In the genomic region with DNA sequence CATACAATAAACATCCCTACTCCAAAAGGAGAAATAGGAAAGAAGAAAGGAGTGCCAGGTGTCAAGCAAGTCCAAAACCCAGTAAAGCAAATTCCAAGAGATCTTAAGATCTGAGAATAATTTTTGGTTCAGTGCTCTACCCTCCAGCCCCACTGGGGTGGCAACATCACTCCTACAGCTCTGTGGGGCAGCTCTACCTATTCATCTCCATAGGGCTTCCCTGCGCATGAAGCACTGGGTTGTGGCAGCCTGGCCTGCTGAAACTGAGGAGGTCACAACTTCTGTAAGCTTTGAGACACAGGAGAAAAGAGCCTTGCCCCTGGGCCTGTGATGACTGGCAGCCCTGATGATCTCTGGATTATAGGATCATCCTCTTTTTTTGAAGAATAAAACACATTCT, we compare ENCODE assay signal across 31 cellular contexts.
"Had no signal": no experiment of that assay in that cellular context is flagged by ENCODE, and none has a peak within 500 bp of the region (broad histone marks: within the 10 kb centered on the region; RNA-seq: fewer than 3 reads in every experiment).

No MANE protein-coding gene starts in this region.

- ATAC-seq: naive thymus-derived CD8-positive, alpha-beta T cell; natural killer cell treated with Interleukin-12 subunit alpha and Interleukin-12 subunit beta and Interleukin-15 and Interleukin-18, amount 100 ng/mL, for 72 hours; psoas muscle; right cardiac atrium; right lobe of liver; stimulated activated memory B cell treated with anti-CD40 and anti-IgM and Interleukin-4, amounts not matched to agents 10 μg/mL and 1 μg/mL and 100 μg/mL, for 72 hours; stimulated activated naive CD8-positive, alpha-beta T cell treated with anti-CD3 and anti-CD28 coated beads, Interleukin-15, amount 100 ng/mL, for 72 hours; stimulated activated naive CD8-positive, alpha-beta T cell treated with anti-CD3 and anti-CD28 coated beads, Interleukin-15, Interleukin-2, amounts not matched to agents 100 U/mL and 50 U/mL, for 24 hours; upper lobe of right lung had no signal

- H3K36me3 ChIP-seq: ovary, right lobe of liver, spleen, suprapubic skin, tibial artery, transverse colon, upper lobe of right lung, uterus had no signal

- H3K27ac ChIP-seq: ovary, parathyroid adenoma, psoas muscle, right lobe of liver, skin epidermis, spleen, suprapubic skin, testis, tibial artery, transverse colon, upper lobe of right lung, uterus had no signal

- H3K27me3 Mint-ChIP-seq: naive thymus-derived CD8-positive, alpha-beta T cell; natural killer cell treated with Interleukin-12 subunit alpha and Interleukin-12 subunit beta and Interleukin-15 and Interleukin-18, amount 100 ng/mL, for 72 hours; stimulated activated memory B cell treated with anti-CD40 and anti-IgM and Interleukin-4, amounts not matched to agents 10 μg/mL and 1 μg/mL and 100 μg/mL, for 72 hours; stimulated activated naive CD8-positive, alpha-beta T cell treated with anti-CD3 and anti-CD28 coated beads, Interleukin-15, amount 100 ng/mL, for 72 hours had no signal

- H3K36me3 Mint-ChIP-seq: naive thymus-derived CD8-positive, alpha-beta T cell; natural killer cell treated with Interleukin-12 subunit alpha and Interleukin-12 subunit beta and Interleukin-15 and Interleukin-18, amount 100 ng/mL, for 72 hours; stimulated activated memory B cell treated with anti-CD40 and anti-IgM and Interleukin-4, amounts not matched to agents 10 μg/mL and 1 μg/mL and 100 μg/mL, for 72 hours; type B pancreatic cell had no signal

- H3K27me3 ChIP-seq: ovary, right lobe of liver, spleen, suprapubic skin, testis, tibial artery, transverse colon, upper lobe of right lung, uterus had no signal

- H3K9ac ChIP-seq: parathyroid adenoma had no signal

- H3K9me3 ChIP-seq: ovary, right lobe of liver, suprapubic skin, testis, tibial artery, transverse colon, upper lobe of right lung, uterus had no signal

- H3K4me1 ChIP-seq: parathyroid adenoma, psoas muscle, right lobe of liver, spleen, suprapubic skin, testis, tibial artery, transverse colon, upper lobe of right lung, uterus had no signal

- H3K4me1 Mint-ChIP-seq: nephron progenitor cell; neural crest cell; stimulated activated memory B cell treated with anti-CD40 and anti-IgM and Interleukin-4, amounts not matched to agents 10 μg/mL and 1 μg/mL and 100 μg/mL, for 72 hours; stimulated activated naive CD8-positive, alpha-beta T cell treated with anti-CD3 and anti-CD28 coated beads, Interleukin-15, amount 100 ng/mL, for 72 hours had no signal

- DNase-seq: naive thymus-derived CD8-positive, alpha-beta T cell; nephron progenitor cell; occipital lobe; ovary; psoas muscle; right cardiac atrium; right lobe of liver; spleen; stimulated activated CD4-positive, alpha-beta T cell treated with anti-CD3 and anti-CD28 coated beads, Interleukin-12 subunit alpha, Interleukin-12 subunit beta, amount 100 ng/mL, for 4 hours; stimulated activated CD4-positive, alpha-beta T cell treated with anti-CD3 and anti-CD28 coated beads, Interleukin-1b, Interleukin-23, amount 100 ng/mL, for 48 hours; stimulated activated CD4-positive, alpha-beta T cell treated with anti-CD3 and anti-CD28 coated beads, Interleukin-4, amount 100 ng/mL, for 1 hour; stimulated activated CD4-positive, alpha-beta T cell treated with anti-CD3 and anti-CD28 coated beads, Interleukin-4, amount 100 ng/mL, for 4 hours; stimulated activated CD8-positive, alpha-beta memory T cell treated with anti-CD3 and anti-CD28 coated beads, Interleukin-4, amount 100 ng/mL, for 48 hours; stimulated activated naive CD4-positive, alpha-beta T cell; stimulated activated naive CD8-positive, alpha-beta T cell treated with anti-CD3 and anti-CD28 coated beads, Interleukin-15, amount 100 ng/mL, for 72 hours; stimulated activated naive CD8-positive, alpha-beta T cell treated with anti-CD3 and anti-CD28 coated beads, Interleukin-15, Interleukin-2, amounts not matched to agents 100 U/mL and 50 U/mL, for 24 hours; substantia nigra; testis; tibial artery; transverse colon; upper lobe of right lung; uterus had no signal

- H3K79me2 ChIP-seq: parathyroid adenoma had no signal

- H3K9me3 Mint-ChIP-seq: neural crest cell, type B pancreatic cell had no signal

- H2AFZ ChIP-seq: parathyroid adenoma had no signal

- H3K4me3 Mint-ChIP-seq: naive thymus-derived CD8-positive, alpha-beta T cell; natural killer cell treated with Interleukin-12 subunit alpha and Interleukin-12 subunit beta and Interleukin-15 and Interleukin-18, amount 100 ng/mL, for 72 hours; nephron progenitor cell; neural crest cell; stimulated activated memory B cell treated with anti-CD40 and anti-IgM and Interleukin-4, amounts not matched to agents 10 μg/mL and 1 μg/mL and 100 μg/mL, for 72 hours; stimulated activated naive CD8-positive, alpha-beta T cell treated with anti-CD3 and anti-CD28 coated beads, Interleukin-15, amount 100 ng/mL, for 72 hours; type B pancreatic cell had no signal

- H3K4me3 ChIP-seq: ovary, psoas muscle, right lobe of liver, skin epidermis, smooth muscle cell, spleen, suprapubic skin, testis, tibial artery, transverse colon, upper lobe of right lung, uterus had no signal

- H3K4me2 ChIP-seq: smooth muscle cell had no signal

- H3K27ac Mint-ChIP-seq: naive thymus-derived CD8-positive, alpha-beta T cell; natural killer cell treated with Interleukin-12 subunit alpha and Interleukin-12 subunit beta and Interleukin-15 and Interleukin-18, amount 100 ng/mL, for 72 hours; nephron progenitor cell; progenitor cell of endocrine pancreas; stimulated activated memory B cell treated with anti-CD40 and anti-IgM and Interleukin-4, amounts not matched to agents 10 μg/mL and 1 μg/mL and 100 μg/mL, for 72 hours; stimulated activated naive CD8-positive, alpha-beta T cell treated with anti-CD3 and anti-CD28 coated beads, Interleukin-15, amount 100 ng/mL, for 72 hours; type B pancreatic cell had no signal
